In genomic region chr2:240864475-240864874, GRCh38 we compare ENCODE assay signal across 1 cellular context.
A peak's percentile ranks its signal among the peaks of the same experiment; 100 is the strongest.
TF ChIP-seq lines count a peak whose summit lies in the region.

No MANE protein-coding gene starts in this region.

TF ChIP-seq in HepG2, 621 proteins besides CTCF, POLR2A, EP300 and RAD21 (continued from another document and continues in another):
- TF ChIP-seq ZNF577 (CRISPR knock-in tag; IDR thresholded peaks at IDR 0.05; ENCODE audit: borderline replicate concordance, low read depth), result no peak
- 0 out of 2 replicates have a peak, but pooled peaks have one; percentile 59 for TF ChIP-seq MTA1 (CRISPR knock-in tag; IDR thresholded peaks at IDR 0.05; ENCODE audit: borderline replicate concordance)
- no peak for TF ChIP-seq NONO (IDR thresholded peaks at IDR 0.05)
- TF ChIP-seq NONO (CRISPR knock-in tag; conservative IDR thresholded peaks at IDR 0.05), result 0 out of 2 replicates have a peak, but pooled peaks have one; percentile 28
- TF ChIP-seq ZNF563 (CRISPR knock-in tag; IDR thresholded peaks at IDR 0.05), result no peak
- TF ChIP-seq ZNF816 (CRISPR knock-in tag; IDR thresholded peaks at IDR 0.05; ENCODE audit: borderline replicate concordance), result no peak
- peak; percentile 85 for TF ChIP-seq FOXK2 (IDR thresholded peaks at IDR 0.05)
- peak; percentile 50; the same call in 1 of the 2 replicates for TF ChIP-seq SP5 (CRISPR knock-in tag; IDR thresholded peaks at IDR 0.05; ENCODE audit: borderline replicate concordance, low read depth)
- TF ChIP-seq ZNF362 (CRISPR knock-in tag; IDR thresholded peaks at IDR 0.05; ENCODE audit: borderline replicate concordance), result peak; percentile 66; the same call in 1 of the 2 replicates
- TF ChIP-seq E2F5 (CRISPR knock-in tag; conservative IDR thresholded peaks at IDR 0.05), result no peak
- TF ChIP-seq IKZF4 (CRISPR knock-in tag; IDR thresholded peaks at IDR 0.05; ENCODE audit: borderline replicate concordance, low read depth, not compliant biosample characterization), result no peak
- TF ChIP-seq THRA (CRISPR knock-in tag; IDR thresholded peaks at IDR 0.05; ENCODE audit: borderline replicate concordance), result no peak; the same call in 1 of the 2 replicates
- peak; percentile 59; the same call in 1 of the 2 replicates for TF ChIP-seq ZNF441 (CRISPR knock-in tag; IDR thresholded peaks at IDR 0.05; ENCODE audit: borderline replicate concordance)
- no peak for TF ChIP-seq ZNF513 (CRISPR knock-in tag; conservative IDR thresholded peaks at IDR 0.05)
- TF ChIP-seq RCOR2 (CRISPR knock-in tag; IDR thresholded peaks at IDR 0.05), result 0 out of 2 replicates have a peak, but pooled peaks have one; percentile 42
- 0 out of 2 replicates have a peak, but pooled peaks have one; percentile 71 for TF ChIP-seq NFIC (IDR thresholded peaks at IDR 0.05; ENCODE audit: low read length)
- TF ChIP-seq TFAP4 (IDR thresholded peaks at IDR 0.05; ENCODE audit: borderline replicate concordance, low read depth), result peak; percentile 84; the same call in 1 of the 2 replicates
- peak; percentile 75; the same call in 1 of the 2 replicates for TF ChIP-seq ZSCAN25 (CRISPR knock-in tag; IDR thresholded peaks at IDR 0.05)
- no peak for TF ChIP-seq TARDBP (CRISPR knock-in tag; IDR thresholded peaks at IDR 0.05)
- no peak for TF ChIP-seq HHEX (CRISPR knock-in tag; IDR thresholded peaks at IDR 0.05)
- TF ChIP-seq TCF7 (IDR thresholded peaks at IDR 0.05; ENCODE audit: low read depth), result peak; percentile 78
- TF ChIP-seq NR2F2 (IDR thresholded peaks at IDR 0.05; ENCODE audit: borderline replicate concordance, low read depth), result peak; percentile 58; the same call in 1 of the 2 replicates
- peak; percentile 51; the same call in 1 of the 2 replicates for TF ChIP-seq MLX (CRISPR knock-in tag; IDR thresholded peaks at IDR 0.05)
- TF ChIP-seq SALL1 (CRISPR knock-in tag; IDR thresholded peaks at IDR 0.05), result peak; percentile 93
- no peak for TF ChIP-seq SP4 (CRISPR knock-in tag; IDR thresholded peaks at IDR 0.05)
- TF ChIP-seq PRPF4 (IDR thresholded peaks at IDR 0.05; ENCODE audit: low read depth, low read length, poor library complexity, severe bottlenecking), result no peak
- no peak for TF ChIP-seq CC2D1A (CRISPR knock-in tag; IDR thresholded peaks at IDR 0.05)
- no peak for TF ChIP-seq LCORL (IDR thresholded peaks at IDR 0.05)
- TF ChIP-seq LCORL (CRISPR knock-in tag; IDR thresholded peaks at IDR 0.05), result peak; percentile 86
- TF ChIP-seq ZFX (CRISPR knock-in tag; IDR thresholded peaks at IDR 0.05; ENCODE audit: low read depth), result 0 out of 2 replicates have a peak, but pooled peaks have one; percentile 9
- TF ChIP-seq THAP9 (CRISPR knock-in tag; IDR thresholded peaks at IDR 0.05; ENCODE audit: borderline replicate concordance), result no peak
- peak; percentile 41; the same call in 1 of the 2 replicates for TF ChIP-seq REPIN1 (CRISPR knock-in tag; IDR thresholded peaks at IDR 0.05; ENCODE audit: borderline replicate concordance, low read depth)
- no peak for TF ChIP-seq ZNF10 (CRISPR knock-in tag; IDR thresholded peaks at IDR 0.05; ENCODE audit: borderline replicate concordance, low read depth)
- no peak for TF ChIP-seq SOX6 (IDR thresholded peaks at IDR 0.05)
- peak; percentile 55 for TF ChIP-seq SOX6 (CRISPR knock-in tag; IDR thresholded peaks at IDR 0.05)
- no peak for TF ChIP-seq SMYD3 (CRISPR knock-in tag; IDR thresholded peaks at IDR 0.05)
- no peak for TF ChIP-seq CEBPZ (IDR thresholded peaks at IDR 0.05; ENCODE audit: low read length)
- peak; percentile 77; the same call in 1 of the 2 replicates for TF ChIP-seq ZNF710 (CRISPR knock-in tag; IDR thresholded peaks at IDR 0.05; ENCODE audit: borderline replicate concordance)
- no peak for TF ChIP-seq MAZ (IDR thresholded peaks at IDR 0.05; ENCODE audit: borderline replicate concordance, low read depth, low read length)
- TF ChIP-seq MAZ (CRISPR knock-in tag; IDR thresholded peaks at IDR 0.05; ENCODE audit: low read depth), result no peak
- peak; percentile 71; the same call in 1 of the 2 replicates for TF ChIP-seq FOXA3 (CRISPR knock-in tag; IDR thresholded peaks at IDR 0.05)
- no peak for TF ChIP-seq MLXIP (CRISPR knock-in tag; IDR thresholded peaks at IDR 0.05; ENCODE audit: borderline replicate concordance)
- no peak for TF ChIP-seq ZMAT5 (CRISPR knock-in tag; IDR thresholded peaks at IDR 0.05; ENCODE audit: borderline replicate concordance, low read depth)
- no peak for TF ChIP-seq ZNF605 (CRISPR knock-in tag; IDR thresholded peaks at IDR 0.05)
